In the genomic region with DNA sequence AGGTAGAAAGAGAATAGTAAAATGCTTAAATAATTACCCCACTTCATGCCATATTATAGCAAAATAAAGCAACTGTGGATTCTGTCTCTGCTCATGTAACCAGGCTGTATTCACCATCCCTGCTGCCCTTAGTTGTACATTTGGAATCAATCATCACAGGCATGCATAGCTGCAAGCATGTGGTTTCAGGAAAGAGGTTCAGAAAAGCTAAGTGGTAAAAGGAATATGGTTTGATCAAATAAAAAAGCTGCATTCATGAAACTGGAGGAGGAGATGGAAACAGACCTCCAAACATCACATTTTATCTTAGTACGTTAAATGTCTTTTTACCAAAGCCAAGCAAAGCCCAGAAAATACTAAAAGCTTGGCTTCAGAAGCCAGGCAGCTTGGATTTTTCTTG, we compare ENCODE assay signal across 20 cellular contexts.
"Had no signal": no experiment of that assay in that cellular context is flagged by ENCODE, and none has a peak within 500 bp of the region (broad histone marks: within the 10 kb centered on the region; RNA-seq: fewer than 3 reads in every experiment).

No MANE protein-coding gene starts in this region.

- H3K27me3 ChIP-seq: pancreas, stomach, transverse colon had no signal

- ATAC-seq: effector memory CD8-positive, alpha-beta T cell; left colon; pancreas; right cardiac atrium had no signal

- DNase-seq: effector memory CD8-positive, alpha-beta T cell; foreskin melanocyte; head of caudate nucleus; hippocampal formation; left colon; mesendoderm; naive B cell; occipital lobe; pancreas; right cardiac atrium; small intestine; stimulated activated CD4-positive, alpha-beta T cell treated with anti-CD3 and anti-CD28 coated beads, Interleukin-12 subunit alpha, Interleukin-12 subunit beta, amount 100 ng/mL, for 4 hours; stimulated activated naive CD4-positive, alpha-beta T cell; stomach; substantia nigra; transverse colon had no signal

- H3K36me3 ChIP-seq: pancreas, stomach, thoracic aorta, transverse colon had no signal

- H3K4me3 ChIP-seq: pancreas, stomach, thoracic aorta, transverse colon had no signal

- H3K4me1 Mint-ChIP-seq: naive B cell, nephron had no signal

- H3K9me3 ChIP-seq: pancreas, stomach, thoracic aorta, transverse colon had no signal

- H3K27me3 Mint-ChIP-seq: dendritic cell treated with granulocyte-macrophage colony-stimulating factor and Interleukin-4, amounts not matched to agents 40 ng/mL and 50 ng/mL, for 4 days; effector memory CD8-positive, alpha-beta T cell; naive B cell; progenitor cell of endocrine pancreas had no signal

- H3K36me3 Mint-ChIP-seq: naive B cell had no signal

- H3K27ac Mint-ChIP-seq: dendritic cell treated with granulocyte-macrophage colony-stimulating factor and Interleukin-4, amounts not matched to agents 40 ng/mL and 50 ng/mL, for 4 days; effector memory CD8-positive, alpha-beta T cell; naive B cell; nephron; progenitor cell of endocrine pancreas had no signal

- H3K9me3 Mint-ChIP-seq: dendritic cell treated with granulocyte-macrophage colony-stimulating factor and Interleukin-4, amounts not matched to agents 40 ng/mL and 50 ng/mL, for 4 days; effector memory CD8-positive, alpha-beta T cell; naive B cell; nephron had no signal

- H3K4me3 Mint-ChIP-seq: dendritic cell treated with granulocyte-macrophage colony-stimulating factor and Interleukin-4, amounts not matched to agents 40 ng/mL and 50 ng/mL, for 4 days; effector memory CD8-positive, alpha-beta T cell; naive B cell; nephron had no signal

- H3K4me1 ChIP-seq: pancreas, stomach, transverse colon had no signal

- H3K27ac ChIP-seq: pancreas, stomach, thoracic aorta, transverse colon had no signal
